8 cellular contexts compared by ENCODE assay signal in the genomic region with DNA sequence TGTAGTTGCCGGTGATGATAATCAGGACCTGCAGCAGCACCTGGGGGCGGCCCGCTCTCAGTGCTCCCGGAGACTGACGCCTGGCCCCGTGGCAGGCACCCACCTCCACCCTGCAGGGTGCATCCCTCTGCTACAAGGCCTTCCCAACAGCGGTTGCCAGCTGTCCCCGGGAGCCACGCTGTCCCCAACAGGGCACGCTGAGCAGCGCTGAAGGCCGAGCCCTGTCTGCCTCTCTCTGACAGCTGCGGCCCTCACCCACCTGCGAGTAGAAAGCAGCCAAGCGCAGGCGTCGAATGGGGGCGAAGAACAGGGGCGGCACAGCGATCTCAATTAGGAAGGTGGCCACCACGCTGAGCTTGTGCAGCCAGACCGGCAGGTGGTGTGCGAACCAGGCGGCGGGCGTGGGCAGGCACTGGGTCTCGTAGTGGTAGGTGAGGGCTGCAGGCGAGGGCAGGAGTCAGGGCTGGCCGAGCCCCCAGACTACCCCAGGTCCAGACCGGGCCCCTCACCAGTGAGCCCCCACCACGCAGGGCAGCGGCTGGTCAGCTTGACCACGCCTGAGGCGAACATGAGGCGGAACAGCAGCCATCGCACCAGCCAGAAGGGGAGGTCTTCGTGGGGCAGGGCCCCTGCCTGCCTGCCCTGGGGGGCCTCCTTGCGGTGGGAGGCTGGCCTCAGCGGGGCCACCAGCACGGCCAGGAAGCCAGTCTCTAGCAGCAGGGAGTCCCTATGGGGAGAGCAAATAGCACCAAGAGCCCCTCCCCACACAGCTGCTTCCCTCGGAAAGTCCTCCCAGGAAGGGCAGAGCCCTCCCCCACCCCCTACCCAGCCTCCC. TPM values are rescaled to one million over a fixed set of nuclear protein-coding genes. Genes with fewer than 3 reads are reported as not detected.
DNase-seq lines count a peak whose midpoint lies in the region; ATAC-seq, FAIRE-seq and TF ChIP-seq lines count a peak whose summit lies in the region.
"Had no signal": no experiment of that assay in that cellular context is flagged by ENCODE, and none has a peak within 500 bp of the region (broad histone marks: within the 10 kb centered on the region; RNA-seq: fewer than 3 reads in every experiment).

No MANE protein-coding gene starts in this region.

- peak; percentile 76 for FAIRE-seq in urothelium cell line (lab: Jason Lieb, UNC)

- H3K27ac Mint-ChIP-seq in activated naive CD4-positive, alpha-beta T cell treated with anti-CD3 and anti-CD28 coated beads, Interleukin-2, amount 50 U/mL, for 24 hours: peak overlapping the region; percentile 59
- H3K27ac Mint-ChIP-seq in activated naive CD4-positive, alpha-beta T cell treated with anti-CD3 and anti-CD28 coated beads, Interleukin-2, amount 50 U/mL, for 72 hours: no peak overlapping the region

- no peaks in the 10 kb centered on the region for H3K36me3 Mint-ChIP-seq in activated naive CD4-positive, alpha-beta T cell treated with anti-CD3 and anti-CD28 coated beads, Interleukin-2, amount 50 U/mL, for 24 hours
- H3K36me3 Mint-ChIP-seq in activated naive CD4-positive, alpha-beta T cell treated with anti-CD3 and anti-CD28 coated beads, Interleukin-2, amount 50 U/mL, for 72 hours: peaks cover 12 to 22% of the 10 kb centered on the region in 2 donors

- TF ChIP-seq POLR2A in esophagus squamous epithelium (IDR thresholded peaks at IDR 0.05): no peak

- no peaks in the 10 kb centered on the region for H3K9me3 ChIP-seq in esophagus squamous epithelium
- H3K9me3 ChIP-seq: upper lobe of left lung had no signal

- peaks cover 27 to 57% (median 38%) of the 10 kb centered on the region in 3 donors for H3K4me1 ChIP-seq in esophagus squamous epithelium

- H3K9me3 Mint-ChIP-seq in activated naive CD4-positive, alpha-beta T cell treated with anti-CD3 and anti-CD28 coated beads, Interleukin-2, amount 50 U/mL, for 24 hours: no peaks in the 10 kb centered on the region
- no peaks in the 10 kb centered on the region for H3K9me3 Mint-ChIP-seq in activated naive CD4-positive, alpha-beta T cell treated with anti-CD3 and anti-CD28 coated beads, Interleukin-2, amount 50 U/mL, for 72 hours

- peak overlapping the region in 2 of 4 donors; percentile 93 to 98 for H3K27ac ChIP-seq in esophagus squamous epithelium

- no peak for ATAC-seq in activated naive CD4-positive, alpha-beta T cell treated with anti-CD3 and anti-CD28 coated beads, Interleukin-2, amount 50 U/mL, for 72 hours
- ATAC-seq in GM21447 (IDR thresholded peaks at IDR 0.05; ENCODE audit: unreplicated experiment) (no peak), HG03196 (IDR thresholded peaks at IDR 0.05; ENCODE audit: unreplicated experiment) (no peak)

- H3K4me3 Mint-ChIP-seq in activated naive CD4-positive, alpha-beta T cell treated with anti-CD3 and anti-CD28 coated beads, Interleukin-2, amount 50 U/mL, for 24 hours: peak overlapping the region; percentile 95

- TF ChIP-seq CTCF in esophagus squamous epithelium (IDR thresholded peaks at IDR 0.05): no peak

- peaks cover 13% of the 10 kb centered on the region for H3K4me1 Mint-ChIP-seq in activated naive CD4-positive, alpha-beta T cell treated with anti-CD3 and anti-CD28 coated beads, Interleukin-2, amount 50 U/mL, for 24 hours

- H3K27me3 Mint-ChIP-seq in activated naive CD4-positive, alpha-beta T cell treated with anti-CD3 and anti-CD28 coated beads, Interleukin-2, amount 50 U/mL, for 24 hours: no peaks in the 10 kb centered on the region

- no peak for DNase-seq in activated naive CD4-positive, alpha-beta T cell treated with anti-CD3 and anti-CD28 coated beads, Interleukin-2, amount 50 U/mL, for 72 hours (ENCODE audit: low spot score in 2 of 2)
- DNase-seq in esophagus squamous epithelium (lab: John Stamatoyannopoulos, UW): no peak
- DNase-seq in urothelium cell line (ENCODE audit: low spot score): no peak
- DNase-seq: NCI-H2029 treated with DMSO at 0.1 percent for 48 hours had no signal

- intact Hi-C loops in esophagus squamous epithelium (cut with DNase I): no loop called here

- H3K36me3 ChIP-seq in esophagus squamous epithelium: peaks cover 7 to 50% (median 15%) of the 10 kb centered on the region in 3 donors

- peak overlapping the region in 3 of 4 donors; percentile 86 to 96 (median 93) for H3K4me3 ChIP-seq in esophagus squamous epithelium

- no peaks in the 10 kb centered on the region for H3K27me3 ChIP-seq in esophagus squamous epithelium
- H3K27me3 ChIP-seq: upper lobe of left lung had no signal

- WGBS in esophagus squamous epithelium, 2 donors: 88 to 95% methylated on average over 4 to 12 of the region's 41 CpGs

RNA-seq across cellular contexts. Expression of a gene that starts 1.5 kb away (rescaled TPM):
- 10 to 100 TPM; 54.2 to 76.7 TPM for total RNA-seq in activated naive CD4-positive, alpha-beta T cell treated with anti-CD3 and anti-CD28 coated beads, Interleukin-2, amount 50 U/mL, for 72 hours
- 10 to 100 TPM; 35.4 to 65.0 (median 46.2) TPM for total RNA-seq in esophagus squamous epithelium

RNA-seq across cellular contexts. Expression of a gene that starts 2.0 kb away (rescaled TPM):
- 100 to 1,000 TPM; 121 to 130 TPM for total RNA-seq in activated naive CD4-positive, alpha-beta T cell treated with anti-CD3 and anti-CD28 coated beads, Interleukin-2, amount 50 U/mL, for 72 hours
- 10 to 100 TPM; 30.2 to 42.6 (median 38.5) TPM for total RNA-seq in esophagus squamous epithelium

RNA-seq across cellular contexts. Expression of a gene that starts 19.3 kb away (rescaled TPM):
- under 1 TPM in 1 of 2 donors, not detected in 1; 0.25 TPM for total RNA-seq in activated naive CD4-positive, alpha-beta T cell treated with anti-CD3 and anti-CD28 coated beads, Interleukin-2, amount 50 U/mL, for 72 hours
- not detected for total RNA-seq in esophagus squamous epithelium
- total RNA-seq: upper lobe of left lung had no signal

RNA-seq across cellular contexts. Expression of a gene that starts 19.4 kb away (rescaled TPM):
- total RNA-seq in activated naive CD4-positive, alpha-beta T cell treated with anti-CD3 and anti-CD28 coated beads, Interleukin-2, amount 50 U/mL, for 72 hours: 1 to 10 TPM in 1 of 2 donors, not detected in 1; 4.8 TPM
- 10 to 100 TPM in 1 of 4 donors, 1 to 10 TPM in 3; 5.1 to 14.9 (median 6.7) TPM for total RNA-seq in esophagus squamous epithelium

RNA-seq across cellular contexts. Expression of a gene that starts 23.8 kb away (rescaled TPM):
- 10 to 100 TPM; 20.8 to 74.5 TPM for total RNA-seq in activated naive CD4-positive, alpha-beta T cell treated with anti-CD3 and anti-CD28 coated beads, Interleukin-2, amount 50 U/mL, for 72 hours
- 100 to 1,000 TPM in 2 of 4 donors, 10 to 100 TPM in 2; 86.0 to 281 (median 137) TPM for total RNA-seq in esophagus squamous epithelium
